1 cellular context compared by ENCODE assay signal in the genomic region with DNA sequence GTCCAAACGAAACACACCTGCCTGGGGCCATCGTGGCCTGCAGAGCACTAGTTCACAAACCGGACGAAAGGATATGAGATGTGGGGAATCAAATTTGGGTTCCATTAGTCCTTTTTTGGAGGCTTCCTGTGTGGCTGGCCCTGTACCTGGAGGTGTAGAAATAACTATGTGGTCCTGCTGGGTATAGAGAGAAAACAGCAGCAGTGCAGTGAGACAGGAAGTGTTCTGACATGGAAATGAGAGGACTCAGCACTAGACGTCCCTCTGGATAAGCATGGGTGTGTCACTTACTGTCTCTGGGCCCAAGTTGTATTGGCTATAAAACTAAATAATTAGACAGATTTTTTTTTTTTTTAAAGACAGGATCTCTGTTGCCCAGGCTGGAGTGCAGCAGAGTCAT.
TF ChIP-seq lines count a peak whose summit lies in the region.

No MANE protein-coding gene starts in this region.

TF ChIP-seq in HepG2, 621 proteins besides CTCF, POLR2A, EP300 and RAD21:
- no peak for TF ChIP-seq SALL2 (CRISPR knock-in tag; IDR thresholded peaks at IDR 0.05)
- TF ChIP-seq POLR2AphosphoS5 (IDR thresholded peaks at IDR 0.05; ENCODE audit: low read depth, low read length) = peak; percentile 23; the same call in 1 of the 2 replicates
- TF ChIP-seq SP1 (IDR thresholded peaks at IDR 0.05) = no peak
- no peak for TF ChIP-seq SP1 (CRISPR knock-in tag; IDR thresholded peaks at IDR 0.05)
- no peak for TF ChIP-seq ZNF225 (CRISPR knock-in tag; IDR thresholded peaks at IDR 0.05)
- TF ChIP-seq, protein P1, sequence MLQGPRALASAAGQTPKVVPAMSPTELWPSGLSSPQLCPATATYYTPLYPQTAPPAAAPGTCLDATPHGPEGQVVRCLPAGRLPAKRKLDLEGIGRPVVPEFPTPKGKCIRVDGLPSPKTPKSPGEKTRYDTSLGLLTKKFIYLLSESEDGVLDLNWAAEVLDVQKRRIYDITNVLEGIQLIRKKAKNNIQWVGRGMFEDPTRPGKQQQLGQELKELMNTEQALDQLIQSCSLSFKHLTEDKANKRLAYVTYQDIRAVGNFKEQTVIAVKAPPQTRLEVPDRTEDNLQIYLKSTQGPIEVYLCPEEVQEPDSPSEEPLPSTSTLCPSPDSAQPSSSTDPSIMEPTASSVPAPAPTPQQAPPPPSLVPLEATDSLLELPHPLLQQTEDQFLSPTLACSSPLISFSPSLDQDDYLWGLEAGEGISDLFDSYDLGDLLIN (CRISPR knock-in tag; IDR thresholded peaks at IDR 0.05; ENCODE audit: borderline replicate concordance) = no peak
